In the genomic region with DNA sequence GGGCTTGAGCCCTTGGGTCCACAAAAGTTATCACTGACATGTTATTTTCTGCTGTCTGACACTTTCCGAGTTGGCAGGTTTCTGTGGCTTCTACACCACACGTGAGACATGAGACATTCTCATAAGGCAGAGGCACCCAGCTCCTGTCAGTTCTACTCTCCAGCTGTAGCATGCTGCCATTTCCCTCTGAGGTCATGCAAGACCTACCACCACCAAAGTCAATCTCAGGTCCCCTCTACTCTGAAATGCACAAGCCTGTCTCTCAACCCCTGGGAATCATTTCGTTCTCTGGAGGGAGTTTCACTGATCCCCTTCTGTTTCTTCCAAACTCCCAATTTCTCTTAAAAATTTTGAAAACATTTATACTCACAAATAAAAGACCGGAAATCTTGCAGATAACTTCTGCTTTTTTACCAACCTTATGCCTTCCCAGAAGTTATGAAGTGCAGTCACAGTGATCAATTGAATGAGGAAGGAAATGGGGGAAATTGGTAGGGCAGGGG, we compare ENCODE assay signal across 11 cellular contexts. TPM values are rescaled to one million over a fixed set of nuclear protein-coding genes. Genes with fewer than 3 reads are reported as not detected.
DNase-seq lines count a peak whose midpoint lies in the region; ATAC-seq, FAIRE-seq and TF ChIP-seq lines count a peak whose summit lies in the region.
"Had no signal": no experiment of that assay in that cellular context is flagged by ENCODE, and none has a peak within 500 bp of the region (broad histone marks: within the 10 kb centered on the region; RNA-seq: fewer than 3 reads in every experiment).

No MANE protein-coding gene starts in this region.

- no peak overlapping the region for H3K4me2 ChIP-seq in H9 (ENCODE audit: insufficient read depth, insufficient read length, low read length)

- POLR2A ChIA-PET in activated CD4-positive, alpha-beta T cell treated with anti-CD3 and anti-CD28 coated beads for 36 hours (lab: Charles Lee): no interaction called here

- H2BK120ac ChIP-seq in H9 (ENCODE audit: low read depth, low read length, poor library complexity, severe bottlenecking): no peak overlapping the region

- peak overlapping the region; percentile 10 for H3K27ac Mint-ChIP-seq in activated CD4-positive, alpha-beta T cell treated with anti-CD3 and anti-CD28 coated beads for 36 hours
- H3K27ac Mint-ChIP-seq in T-helper 17 cell (no peak overlapping the region), H9 (no peak overlapping the region; a peak in 2 of 7 replicates)
- H3K27ac Mint-ChIP-seq in stimulated activated effector memory CD8-positive, alpha-beta T cell treated with anti-CD3 and anti-CD28 coated beads, Interleukin-12 subunit alpha, Interleukin-12 subunit beta, amount 100 ng/mL, for 72 hours: no peak overlapping the region

- no peak overlapping the region for H3K9ac ChIP-seq in H9 (ENCODE audit: extremely low read depth, insufficient read length, low read length)

- H4K20me1 ChIP-seq in H9 (ENCODE audit: control insufficient read depth, insufficient read depth, insufficient read length): no peaks in the 10 kb centered on the region

- H4K5ac ChIP-seq in H9 (ENCODE audit: insufficient read length, low read depth, low read length): no peak overlapping the region

- H2AFZ ChIP-seq in H9 (ENCODE audit: low read length): no peak overlapping the region

- no peak overlapping the region for H3K4me3 Mint-ChIP-seq in activated CD4-positive, alpha-beta T cell treated with anti-CD3 and anti-CD28 coated beads for 36 hours
- H3K4me3 Mint-ChIP-seq in T-helper 17 cell: no peak overlapping the region
- H3K4me3 Mint-ChIP-seq in stimulated activated effector memory CD8-positive, alpha-beta T cell treated with anti-CD3 and anti-CD28 coated beads, Interleukin-12 subunit alpha, Interleukin-12 subunit beta, amount 100 ng/mL, for 72 hours: no peak overlapping the region
- no peak overlapping the region for H3K4me3 Mint-ChIP-seq in H9

- no peak overlapping the region for H3K4ac ChIP-seq in H9 (ENCODE audit: low read depth, low read length)

- H3K4me1 ChIP-seq in H9 (ENCODE audit: insufficient read depth, low read length): no peaks in the 10 kb centered on the region

- no peaks in the 10 kb centered on the region for H3K79me1 ChIP-seq in H9 (ENCODE audit: insufficient read depth, low read depth, low read length, poor library complexity, severe bottlenecking)

- no peak for FAIRE-seq in HTR-8/SVneo (lab: Jason Lieb, UNC)
- FAIRE-seq: A204.1, colon had no signal

- peaks cover 4% of the 10 kb centered on the region for H3K27me3 Mint-ChIP-seq in activated CD4-positive, alpha-beta T cell treated with anti-CD3 and anti-CD28 coated beads for 36 hours
- H3K27me3 Mint-ChIP-seq in T-helper 17 cell (peaks cover 9% of the 10 kb centered on the region), H9 (ENCODE audit: low read depth) (no peaks in the 10 kb centered on the region)

- no peak for TF ChIP-seq CTCF in H9 (conservative IDR thresholded peaks at IDR 0.05)

- intact Hi-C loops in activated CD4-positive, alpha-beta T cell treated with anti-CD3 and anti-CD28 coated beads for 36 hours (cut with DNase I, micrococcal nuclease): loop anchor here in 1 of 2 experiments (5.0 kb wide), 1 partner anchor 317 kb away; no protein-coding TSS in a partner anchor

- peak; percentile 75 for DNase-seq in activated CD4-positive, alpha-beta T cell treated with anti-CD3 and anti-CD28 coated beads for 36 hours
- DNase-seq in activated CD4-positive, alpha-beta T cell treated with anti-CD3 and anti-CD28 coated beads for 4 hours: no peak
- DNase-seq in T-helper 17 cell: no peak
- DNase-seq in stimulated activated effector memory CD8-positive, alpha-beta T cell treated with anti-CD3 and anti-CD28 coated beads, Interleukin-12 subunit alpha, Interleukin-12 subunit beta, amount 100 ng/mL, for 72 hours (ENCODE audit: low spot score in 2 of 2): no peak
- no peak for DNase-seq in H9
- DNase-seq in inferior parietal cortex (ENCODE audit: extremely low spot score): no peak
- no peak for DNase-seq in HTR-8/SVneo (ENCODE audit: insufficient read length, low spot score)
- DNase-seq: nucleus accumbens had no signal

- H2BK15ac ChIP-seq in H9 (ENCODE audit: low read depth, low read length): no peak overlapping the region

- H3K9me3 Mint-ChIP-seq in activated CD4-positive, alpha-beta T cell treated with anti-CD3 and anti-CD28 coated beads for 36 hours (ENCODE audit: low read depth): peaks cover 9% of the 10 kb centered on the region
- no peaks in the 10 kb centered on the region for H3K9me3 Mint-ChIP-seq in stimulated activated effector memory CD8-positive, alpha-beta T cell treated with anti-CD3 and anti-CD28 coated beads, Interleukin-12 subunit alpha, Interleukin-12 subunit beta, amount 100 ng/mL, for 72 hours
- no peaks in the 10 kb centered on the region; a peak in 1 of 5 replicates for H3K9me3 Mint-ChIP-seq in H9

- no peak overlapping the region for H4K91ac ChIP-seq in H9 (ENCODE audit: insufficient read length, low read depth, low read length)

- H2AK5ac ChIP-seq in H9 (ENCODE audit: insufficient read length, low read length): no peak overlapping the region

- no peak overlapping the region for H3K27ac ChIP-seq in H9 (ENCODE audit: insufficient read length, low read depth, low read length)

- H2BK5ac ChIP-seq in H9 (ENCODE audit: insufficient read length, low read length): no peak overlapping the region

- CTCF ChIA-PET in activated CD4-positive, alpha-beta T cell treated with anti-CD3 and anti-CD28 coated beads for 36 hours (lab: Charles Lee): interaction anchor here (0.8 to 2.1 kb wide), 2 partner anchors 10 to 74 kb away, joined by 3 to 9 read pairs; no protein-coding TSS in a partner anchor

- H3K23ac ChIP-seq in H9 (ENCODE audit: insufficient read length, low read depth, low read length): no peak overlapping the region

- no peak overlapping the region for H3K56ac ChIP-seq in H9 (ENCODE audit: insufficient read length, low read depth, low read length)

- H3K14ac ChIP-seq in H9 (ENCODE audit: insufficient read depth, low read length): no peak overlapping the region

- no peaks in the 10 kb centered on the region for H3K23me2 ChIP-seq in H9 (ENCODE audit: insufficient read length, low read depth, low read length, poor library complexity, severe bottlenecking)

- H4K8ac ChIP-seq in H9 (replicated peaks; ENCODE audit: insufficient read length, low read depth, low read length): no peak overlapping the region

- peaks cover 37% of the 10 kb centered on the region for H3K4me1 Mint-ChIP-seq in activated CD4-positive, alpha-beta T cell treated with anti-CD3 and anti-CD28 coated beads for 36 hours
- peaks cover 9% of the 10 kb centered on the region for H3K4me1 Mint-ChIP-seq in T-helper 17 cell
- peaks cover 17% of the 10 kb centered on the region for H3K4me1 Mint-ChIP-seq in stimulated activated effector memory CD8-positive, alpha-beta T cell treated with anti-CD3 and anti-CD28 coated beads, Interleukin-12 subunit alpha, Interleukin-12 subunit beta, amount 100 ng/mL, for 72 hours
- H3K4me1 Mint-ChIP-seq in H9: peaks cover 2% of the 10 kb centered on the region in 2 experiments; a peak in 3 of 4 replicates

- no peaks in the 10 kb centered on the region for H3K27me3 ChIP-seq in H9 (ENCODE audit: insufficient read depth, low read length)

- no peak overlapping the region for H3K18ac ChIP-seq in H9 (ENCODE audit: insufficient read length, low read depth, low read length)

- H2BK20ac ChIP-seq in H9 (ENCODE audit: low read depth, low read length, poor library complexity, severe bottlenecking): no peak overlapping the region

- H3K9me3 ChIP-seq in T-helper 17 cell (ENCODE audit: control insufficient read depth, low read length, poor library complexity, severe bottlenecking) (no peaks in the 10 kb centered on the region), H9 (ENCODE audit: control insufficient read depth, low read depth, low read length) (no peaks in the 10 kb centered on the region)

- WGBS in H9 (ENCODE audit: extremely low coverage, insufficient read length, low lambda C conversion rate): no CpG with 5 or more reads among the region's 4 CpGs

- H2BK12ac ChIP-seq in H9 (ENCODE audit: insufficient read length, low read depth, low read length): no peak overlapping the region

- no peaks in the 10 kb centered on the region for H3K36me3 Mint-ChIP-seq in activated CD4-positive, alpha-beta T cell treated with anti-CD3 and anti-CD28 coated beads for 36 hours (ENCODE audit: low read depth)
- H3K36me3 Mint-ChIP-seq in T-helper 17 cell (ENCODE audit: low read depth): no peaks in the 10 kb centered on the region
- H3K36me3 Mint-ChIP-seq in stimulated activated effector memory CD8-positive, alpha-beta T cell treated with anti-CD3 and anti-CD28 coated beads, Interleukin-12 subunit alpha, Interleukin-12 subunit beta, amount 100 ng/mL, for 72 hours: no peaks in the 10 kb centered on the region
- no peaks in the 10 kb centered on the region for H3K36me3 Mint-ChIP-seq in H9 (ENCODE audit: insufficient read depth in 1 of 3, low read depth in 3 of 3)

- ATAC-seq in activated CD4-positive, alpha-beta T cell treated with anti-CD3 and anti-CD28 coated beads for 36 hours: peak; percentile 74
- ATAC-seq in HG03039 (IDR thresholded peaks at IDR 0.05; ENCODE audit: unreplicated experiment) (peak; percentile 75), T-helper 17 cell (peak; percentile 55)
- peak; percentile 88 for ATAC-seq in stimulated activated effector memory CD8-positive, alpha-beta T cell treated with anti-CD3 and anti-CD28 coated beads, Interleukin-12 subunit alpha, Interleukin-12 subunit beta, amount 100 ng/mL, for 72 hours

- H3K79me2 ChIP-seq in H9 (ENCODE audit: insufficient read depth, low read length): no peaks in the 10 kb centered on the region

- no peak overlapping the region for H3T11ph ChIP-seq in H9 (ENCODE audit: low read length)

RNA-seq across cellular contexts. Expression of gene CR2, which starts 39.5 kb away (rescaled TPM):
- total RNA-seq in activated CD4-positive, alpha-beta T cell treated with anti-CD3 and anti-CD28 coated beads for 36 hours: under 1 TPM; 0.28 to 0.39 TPM
- total RNA-seq in T-helper 17 cell (1 to 10 TPM; 2.1 to 3.8 TPM), H9 (2021) (1.3 and 1.8 TPM in 2 replicates)
